12 cellular contexts compared by ENCODE assay signal in the genomic region with DNA sequence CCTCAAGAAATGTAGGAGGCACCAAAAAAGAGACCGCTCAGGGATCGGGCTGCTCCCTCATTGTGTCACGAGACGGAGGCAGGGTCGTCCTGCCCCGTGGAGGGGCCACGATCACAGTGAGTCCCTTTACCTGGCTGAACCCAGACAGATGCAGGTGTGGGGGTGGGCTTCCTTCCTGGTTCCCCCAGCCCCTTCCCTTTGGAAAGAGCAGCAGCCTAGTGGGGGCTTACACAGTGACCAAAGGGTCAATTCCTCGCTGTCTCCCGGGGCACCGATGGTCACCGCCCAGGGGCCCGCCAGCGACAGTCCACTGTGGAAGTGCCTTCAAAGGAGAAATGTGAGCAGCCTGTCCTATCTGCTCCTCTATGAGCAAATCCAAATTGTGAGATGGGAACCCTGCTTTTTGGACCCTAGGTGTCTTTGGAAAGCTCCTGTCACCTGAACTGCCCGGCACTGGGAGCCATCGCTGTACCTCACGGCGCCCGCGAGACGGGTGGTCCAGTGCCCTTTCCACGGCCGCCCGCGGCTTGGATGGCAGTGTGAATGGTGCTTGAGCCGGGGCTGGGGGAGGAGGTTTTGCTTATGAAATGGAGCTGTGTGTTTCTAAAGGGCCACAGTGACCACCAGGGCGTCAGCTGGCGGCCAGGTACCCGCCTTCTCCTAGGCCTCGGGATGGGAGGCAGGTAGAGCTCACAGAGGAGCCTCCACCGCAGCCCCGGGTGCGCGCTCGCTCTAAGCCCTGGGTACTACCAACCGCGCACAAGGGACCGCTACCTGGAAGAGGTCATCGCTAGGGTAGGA.
DNase-seq lines count a peak whose midpoint lies in the region; ATAC-seq lines count a peak whose summit lies in the region.
"Had no signal": no experiment of that assay in that cellular context is flagged by ENCODE, and none has a peak within 500 bp of the region (broad histone marks: within the 10 kb centered on the region; RNA-seq: fewer than 3 reads in every experiment).

No MANE protein-coding gene starts in this region.

- H3K4me3 Mint-ChIP-seq in activated naive CD4-positive, alpha-beta T cell treated with anti-CD3 and anti-CD28 coated beads, Interleukin-2, amount 10 ng/mL, durations not matched to agents 7 days and 5 days, result peak overlapping the region; percentile 89
- H3K4me3 Mint-ChIP-seq in activated naive CD8-positive, alpha-beta T cell treated with anti-CD3 and anti-CD28 coated beads, Interleukin-2, amount 10 ng/mL, durations not matched to agents 7 days and 5 days, result peak overlapping the region; percentile 97
- peak overlapping the region; percentile 84 for H3K4me3 Mint-ChIP-seq in memory B cell

- peaks cover 4% of the 10 kb centered on the region for H3K9me3 Mint-ChIP-seq in activated naive CD4-positive, alpha-beta T cell treated with anti-CD3 and anti-CD28 coated beads, Interleukin-2, amount 10 ng/mL, durations not matched to agents 7 days and 5 days
- H3K9me3 Mint-ChIP-seq in activated naive CD8-positive, alpha-beta T cell treated with anti-CD3 and anti-CD28 coated beads, Interleukin-2, amount 10 ng/mL, durations not matched to agents 7 days and 5 days, result peaks cover 2% of the 10 kb centered on the region
- peaks cover 2% of the 10 kb centered on the region for H3K9me3 Mint-ChIP-seq in memory B cell

- no peak for ATAC-seq in activated naive CD8-positive, alpha-beta T cell treated with anti-CD3 and anti-CD28 coated beads, Interleukin-2, amount 10 ng/mL, durations not matched to agents 7 days and 5 days (ENCODE audit: low read depth)
- ATAC-seq in memory B cell (ENCODE audit: low read depth) (no peak), GM19463 (IDR thresholded peaks at IDR 0.05; ENCODE audit: unreplicated experiment) (no peak), HG03520 (IDR thresholded peaks at IDR 0.05; ENCODE audit: unreplicated experiment) (no peak)
- ATAC-seq: Panc1 had no signal

- DNase-seq in activated naive CD4-positive, alpha-beta T cell treated with anti-CD3 and anti-CD28 coated beads, Interleukin-2, amount 10 ng/mL, durations not matched to agents 7 days and 5 days, result peak; percentile 24
- no peak for DNase-seq in activated naive CD4-positive, alpha-beta T cell treated with Interleukin-2 at 50 U/mL for 16 hours
- DNase-seq in activated naive CD8-positive, alpha-beta T cell treated with anti-CD3 and anti-CD28 coated beads, Interleukin-2, amount 10 ng/mL, durations not matched to agents 7 days and 5 days, result peak; percentile 32
- DNase-seq in memory B cell (ENCODE audit: low spot score in 2 of 2), result no peak
- DNase-seq in ureter (ENCODE audit: low spot score), result peak; percentile 39
- no peak for DNase-seq in hepatic stellate cell (ENCODE audit: low spot score)
- DNase-seq: HCEC 1CT, NCI-H226, ovary had no signal

- POLR2A ChIA-PET in activated naive CD8-positive, alpha-beta T cell treated with anti-CD3 and anti-CD28 coated beads, Interleukin-2, amount 10 ng/mL, durations not matched to agents 7 days and 5 days (lab: Charles Lee), result interaction anchor here (0.9 to 4.0 kb wide), 9 partner anchors 9 to 156 kb away, joined by 4 to 37 read pairs (median 14); a partner anchor contains a TSS

- H3K36me3 Mint-ChIP-seq in activated naive CD4-positive, alpha-beta T cell treated with anti-CD3 and anti-CD28 coated beads, Interleukin-2, amount 10 ng/mL, durations not matched to agents 7 days and 5 days, result peaks cover 45% of the 10 kb centered on the region
- peaks cover 22% of the 10 kb centered on the region for H3K36me3 Mint-ChIP-seq in activated naive CD8-positive, alpha-beta T cell treated with anti-CD3 and anti-CD28 coated beads, Interleukin-2, amount 10 ng/mL, durations not matched to agents 7 days and 5 days
- H3K36me3 Mint-ChIP-seq in memory B cell, result peaks cover 3% of the 10 kb centered on the region

- peaks cover 36% of the 10 kb centered on the region for H3K27me3 Mint-ChIP-seq in activated naive CD4-positive, alpha-beta T cell treated with anti-CD3 and anti-CD28 coated beads, Interleukin-2, amount 10 ng/mL, durations not matched to agents 7 days and 5 days
- H3K27me3 Mint-ChIP-seq in activated naive CD8-positive, alpha-beta T cell treated with anti-CD3 and anti-CD28 coated beads, Interleukin-2, amount 10 ng/mL, durations not matched to agents 7 days and 5 days, result no peaks in the 10 kb centered on the region
- H3K27me3 Mint-ChIP-seq in memory B cell, result peaks cover 8% of the 10 kb centered on the region

- peak overlapping the region; percentile 93 for H3K27ac Mint-ChIP-seq in activated naive CD4-positive, alpha-beta T cell treated with anti-CD3 and anti-CD28 coated beads, Interleukin-2, amount 10 ng/mL, durations not matched to agents 7 days and 5 days
- peak overlapping the region; percentile 95 for H3K27ac Mint-ChIP-seq in activated naive CD8-positive, alpha-beta T cell treated with anti-CD3 and anti-CD28 coated beads, Interleukin-2, amount 10 ng/mL, durations not matched to agents 7 days and 5 days
- no peak overlapping the region for H3K27ac Mint-ChIP-seq in memory B cell

- CTCF ChIA-PET in activated naive CD4-positive, alpha-beta T cell treated with anti-CD3 and anti-CD28 coated beads, Interleukin-2, amount 10 ng/mL, durations not matched to agents 7 days and 5 days (lab: Charles Lee), result interaction anchor here (0.7 to 4.2 kb wide), 9 partner anchors 9 to 282 kb away, joined by 3 to 26 read pairs (median 7); no protein-coding TSS in a partner anchor

- peaks cover 55% of the 10 kb centered on the region for H3K4me1 Mint-ChIP-seq in activated naive CD4-positive, alpha-beta T cell treated with anti-CD3 and anti-CD28 coated beads, Interleukin-2, amount 10 ng/mL, durations not matched to agents 7 days and 5 days
- peaks cover 43% of the 10 kb centered on the region for H3K4me1 Mint-ChIP-seq in activated naive CD8-positive, alpha-beta T cell treated with anti-CD3 and anti-CD28 coated beads, Interleukin-2, amount 10 ng/mL, durations not matched to agents 7 days and 5 days
- H3K4me1 Mint-ChIP-seq in memory B cell, result peaks cover 7% of the 10 kb centered on the region

Comparison
In these comparisons a context has a peak if more than half of its experiments do, and no peak if none do; other contexts are left out.
1. DNase-seq: peak in activated naive CD4-positive, alpha-beta T cell treated with anti-CD3 and anti-CD28 coated beads, Interleukin-2, amount 10 ng/mL, durations not matched to agents 7 days and 5 days (single experiment), activated naive CD8-positive, alpha-beta T cell treated with anti-CD3 and anti-CD28 coated beads, Interleukin-2, amount 10 ng/mL, durations not matched to agents 7 days and 5 days (single experiment) and ureter (single experiment); none in activated naive CD4-positive, alpha-beta T cell treated with Interleukin-2 at 50 U/mL for 16 hours (single experiment), memory B cell (0 of 2) and hepatic stellate cell (single experiment).
2. Peak in every context shown above with its lines, with median percentiles within 50 percentile points of each other: H3K4me3 Mint-ChIP-seq.